In genomic region chr12:20443216-20443615, GRCh38 we compare ENCODE assay signal across 1 cellular context.
TF ChIP-seq lines count a peak whose summit lies in the region.

No MANE protein-coding gene starts in this region.

TF ChIP-seq in HepG2, 621 proteins besides CTCF, POLR2A, EP300 and RAD21 (continued from another document):
- TF ChIP-seq NFAT5 (CRISPR knock-in tag; IDR thresholded peaks at IDR 0.05) (no peak), MAFK (conservative IDR thresholded peaks at IDR 0.05 in 1 of 2, IDR thresholded peaks at IDR 0.05 in 1 of 2; ENCODE audit: low read length in 2 of 2) (peak; percentile 95 to 98), TBX3 (IDR thresholded peaks at IDR 0.05; ENCODE audit: borderline replicate concordance) (no peak), ZNF678 (CRISPR knock-in tag; IDR thresholded peaks at IDR 0.05) (no peak), ZNF512B (CRISPR knock-in tag; IDR thresholded peaks at IDR 0.05; ENCODE audit: borderline replicate concordance) (no peak), ZFP91 (CRISPR knock-in tag; IDR thresholded peaks at IDR 0.05; ENCODE audit: borderline replicate concordance) (no peak), LRRFIP1 (CRISPR knock-in tag; conservative IDR thresholded peaks at IDR 0.05) (no peak), ZNF598 (CRISPR knock-in tag; IDR thresholded peaks at IDR 0.05; ENCODE audit: borderline replicate concordance) (no peak), ZNF577 (CRISPR knock-in tag; IDR thresholded peaks at IDR 0.05; ENCODE audit: borderline replicate concordance, low read depth) (no peak), ZNF720 (CRISPR knock-in tag; IDR thresholded peaks at IDR 0.05) (no peak), ZNF550 (CRISPR knock-in tag; IDR thresholded peaks at IDR 0.05; ENCODE audit: borderline replicate concordance) (no peak)
